11 cellular contexts compared by ENCODE assay signal in the genomic region with DNA sequence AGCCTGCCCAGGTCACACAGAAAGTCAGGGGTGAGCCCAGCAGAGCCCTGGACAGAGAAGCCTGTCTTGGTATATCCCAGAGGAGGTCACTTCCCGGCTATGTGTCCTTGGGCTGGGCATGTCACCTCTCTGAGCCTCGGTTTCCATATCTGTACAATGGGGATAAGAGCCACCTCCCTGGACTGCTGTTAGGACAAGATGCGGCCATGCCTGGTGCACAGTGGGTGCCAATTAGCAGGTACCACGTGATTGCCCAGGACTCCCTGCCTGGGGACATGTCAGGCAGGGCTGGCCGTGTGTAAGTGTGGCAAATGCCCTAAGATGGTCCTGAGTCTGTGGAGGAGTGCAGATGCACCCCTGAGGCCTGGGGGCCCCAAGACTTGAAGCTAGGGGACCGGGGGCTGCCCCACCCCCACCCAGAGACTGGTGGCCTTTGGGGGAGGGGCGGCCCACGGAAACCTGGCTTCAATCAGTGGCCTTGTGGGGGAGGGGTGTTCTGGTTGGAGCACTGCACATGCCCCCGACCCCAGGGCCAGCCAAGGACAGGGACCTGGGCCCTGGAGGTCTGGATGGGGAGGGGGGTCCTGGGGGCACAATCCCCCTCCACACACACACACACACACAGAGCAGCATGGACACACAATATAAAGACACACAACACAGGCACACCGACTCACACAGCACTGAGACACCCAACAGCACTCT. TPM values are rescaled to one million over a fixed set of nuclear protein-coding genes. Genes with fewer than 3 reads are reported as not detected.
DNase-seq lines count a peak whose midpoint lies in the region; ATAC-seq and TF ChIP-seq lines count a peak whose summit lies in the region.
"Had no signal": no experiment of that assay in that cellular context is flagged by ENCODE, and none has a peak within 500 bp of the region (broad histone marks: within the 10 kb centered on the region; RNA-seq: fewer than 3 reads in every experiment).

No MANE protein-coding gene starts in this region.

- intact Hi-C loops in left lung (cut with DNase I) = no loop called here

- H3K27ac ChIP-seq in left lung (peak overlapping the region in 1 of 2 donors; percentile 8), substantia nigra (ENCODE audit: low read depth, low read length, poor library complexity, severe bottlenecking) (peak overlapping the region; percentile 26), WERI-Rb-1 (no peak overlapping the region)

- peak overlapping the region; percentile 94 for H3K4me3 ChIP-seq in adipocyte (ENCODE audit: low read length)
- peak overlapping the region; percentile 30 to 34 for H3K4me3 ChIP-seq in left lung
- no peak overlapping the region for H3K4me3 ChIP-seq in WERI-Rb-1 (ENCODE audit: low read depth, low read length)

- peaks cover 33% of the 10 kb centered on the region for H3K4me1 ChIP-seq in adipocyte (ENCODE audit: control insufficient read depth, insufficient read depth, low read length)
- no peaks in the 10 kb centered on the region for H3K4me1 ChIP-seq in left lung

- no peak for TF ChIP-seq CTCF in left lung (IDR thresholded peaks at IDR 0.05)
- no peak for TF ChIP-seq CTCF in WERI-Rb-1 (IDR thresholded peaks at IDR 0.05; ENCODE audit: low read depth, low read length)

- H3K9me3 ChIP-seq in adipocyte (ENCODE audit: control insufficient read depth, low read length) = no peaks in the 10 kb centered on the region
- H3K9me3 ChIP-seq in left lung = no peaks in the 10 kb centered on the region
- H3K9me3 ChIP-seq in WERI-Rb-1 (ENCODE audit: severe bottlenecking) = no peaks in the 10 kb centered on the region

- DNase-seq in NCI-H146 (lab: John Stamatoyannopoulos, UW) (peak; percentile 32), NCI-H146 treated with DMSO at 0.1 percent for 48 hours (lab: John Stamatoyannopoulos, UW; ENCODE audit: unreplicated experiment) (no peak), adipocyte (ENCODE audit: low read depth) (peak; percentile 51), left lung (no peak), substantia nigra (lab: John Stamatoyannopoulos, UW) (no peak), WERI-Rb-1 (no peak)
- no peak for DNase-seq in stimulated activated CD8-positive, alpha-beta memory T cell treated with anti-CD3 and anti-CD28 coated beads, Interleukin-4, amount 100 ng/mL, for 48 hours
- DNase-seq: 8988T; stimulated activated naive CD4-positive, alpha-beta T cell treated with Interleukin-2 at 50 U/mL for 16 hours had no signal

- peak overlapping the region; percentile 97 for H3K9ac ChIP-seq in adipocyte (ENCODE audit: low read length)

- peak; percentile 10 for ATAC-seq in left lung
- ATAC-seq in GM18502 (IDR thresholded peaks at IDR 0.05; ENCODE audit: poor library complexity, unreplicated experiment) = no peak

- peaks cover 25% of the 10 kb centered on the region for H3K36me3 ChIP-seq in adipocyte (ENCODE audit: control insufficient read depth, insufficient read depth, low read length, severe bottlenecking)
- no peaks in the 10 kb centered on the region for H3K36me3 ChIP-seq in left lung
- H3K36me3 ChIP-seq in WERI-Rb-1 = no peaks in the 10 kb centered on the region

- no peaks in the 10 kb centered on the region for H3K27me3 ChIP-seq in adipocyte (replicated peaks; ENCODE audit: control insufficient read depth, insufficient read depth, low read length)
- peaks cover 0 to 3% of the 10 kb centered on the region in 2 donors for H3K27me3 ChIP-seq in left lung
- no peaks in the 10 kb centered on the region for H3K27me3 ChIP-seq in WERI-Rb-1 (ENCODE audit: insufficient read depth, low read depth, severe bottlenecking)

RNA-seq across cellular contexts. Expression of gene TMEM119, which starts 0.9 kb away (rescaled TPM):
- total RNA-seq in left lung = 10 to 100 TPM; 50.5 to 90.9 TPM
- total RNA-seq: NCI-H460 had no signal

RNA-seq across cellular contexts. Expression of gene ISCU, which starts 34.6 kb away (rescaled TPM):
- total RNA-seq in left lung = 100 to 1,000 TPM in 1 of 2 donors, 10 to 100 TPM in 1; 97.9 to 147 TPM

RNA-seq across cellular contexts. Expression of gene SART3, which starts 36.0 kb away (rescaled TPM):
- total RNA-seq in left lung = 10 to 100 TPM; 35.1 to 41.7 TPM

RNA-seq across cellular contexts. Expression of gene SELPLG, which starts 36.7 kb away (rescaled TPM):
- total RNA-seq in left lung = 10 to 100 TPM; 28.3 to 61.0 TPM
- total RNA-seq: NCI-H460 had no signal

Comparison
In these comparisons a context has a peak if more than half of its experiments do, and no peak if none do; other contexts are left out.
1. DNase-seq: peak in NCI-H146 (single experiment) and adipocyte (single experiment); none in NCI-H146 treated with DMSO at 0.1 percent for 48 hours (single experiment), left lung (0 of 2), substantia nigra (0 of 49), WERI-Rb-1 (single experiment) and stimulated activated CD8-positive, alpha-beta memory T cell treated with anti-CD3 and anti-CD28 coated beads, Interleukin-4, amount 100 ng/mL, for 48 hours (single experiment).